Comparison of ENCODE assay signal across 15 cellular contexts in genomic region chr14:76829650-76830421, GRCh38. TPM values are rescaled to one million over a fixed set of nuclear protein-coding genes. Genes with fewer than 3 reads are reported as not detected.
DNase-seq lines count a peak whose midpoint lies in the region; ATAC-seq and TF ChIP-seq lines count a peak whose summit lies in the region.
"Had no signal": no experiment of that assay in that cellular context is flagged by ENCODE, and none has a peak within 500 bp of the region (broad histone marks: within the 10 kb centered on the region; RNA-seq: fewer than 3 reads in every experiment).

No MANE protein-coding gene starts in this region.

- peak overlapping the region; percentile 43 for H3K4me3 ChIP-seq in adipocyte (ENCODE audit: low read length)
- H3K4me3 ChIP-seq in right atrium auricular region: no peak overlapping the region
- H3K4me3 ChIP-seq in gastroesophageal sphincter: no peak overlapping the region
- H3K4me3 ChIP-seq: adrenal gland, tibial artery had no signal

- H3K4me1 ChIP-seq in adipocyte (ENCODE audit: control insufficient read depth, insufficient read depth, low read length) (peaks cover 41% of the 10 kb centered on the region), right atrium auricular region (peaks cover 0 to 15% of the 10 kb centered on the region in 2 donors), gastroesophageal sphincter (no peaks in the 10 kb centered on the region)
- H3K4me1 ChIP-seq: adrenal gland had no signal

- DNase-seq in HT1080 (ENCODE audit: low read depth) (peak; percentile 15), adipocyte (ENCODE audit: low read depth) (no peak), right atrium auricular region (ENCODE audit: low spot score) (peak; percentile 80), retina (peak; percentile 85), NCI-H146 treated with DMSO at 0.1 percent for 48 hours (lab: John Stamatoyannopoulos, UW; ENCODE audit: unreplicated experiment) (no peak), KBM-7 (no peak)
- DNase-seq: CD8-positive, alpha-beta T cell; MM.1S; tibial artery had no signal

- 81% methylated on average over 5 of the region's 7 CpGs; no CpG with 5 or more reads in 1 of the 2 donors for WGBS in gastroesophageal sphincter (ENCODE audit: low coverage in 1 of 2), 2 donors

- in situ Hi-C loops in KBM-7 (cut with MboI; ENCODE audit: low pct_unique_long_range_greater_than_20kb, low sequenced_read_pairs): no loop called here

- no peak for TF ChIP-seq POLR2A in gastroesophageal sphincter (IDR thresholded peaks at IDR 0.05)

- H3K9ac ChIP-seq in adipocyte (ENCODE audit: low read length): no peak overlapping the region

- H3K36me3 ChIP-seq in adipocyte (ENCODE audit: control insufficient read depth, insufficient read depth, low read length, severe bottlenecking) (no peaks in the 10 kb centered on the region), right atrium auricular region (no peaks in the 10 kb centered on the region), gastroesophageal sphincter (no peaks in the 10 kb centered on the region)
- H3K36me3 ChIP-seq: adrenal gland, tibial artery had no signal

- H3K27ac ChIP-seq in right atrium auricular region (peak overlapping the region; percentile 67 to 75), gastroesophageal sphincter (peak overlapping the region in 1 of 4 donors; percentile 48)
- H3K27ac ChIP-seq: adrenal gland, tibial artery had no signal

- H3K9me3 ChIP-seq in adipocyte (ENCODE audit: control insufficient read depth, low read length) (no peaks in the 10 kb centered on the region), right atrium auricular region (no peaks in the 10 kb centered on the region), gastroesophageal sphincter (no peaks in the 10 kb centered on the region)
- H3K9me3 ChIP-seq: adrenal gland, tibial artery had no signal

- ATAC-seq in HG03045 (IDR thresholded peaks at IDR 0.05; ENCODE audit: unreplicated experiment): no peak
- no peak for ATAC-seq in gastroesophageal sphincter
- ATAC-seq: CD8-positive, alpha-beta T cell had no signal

- H3K27me3 ChIP-seq in adipocyte (replicated peaks; ENCODE audit: control insufficient read depth, insufficient read depth, low read length) (peaks cover 6% of the 10 kb centered on the region), right atrium auricular region (no peaks in the 10 kb centered on the region), gastroesophageal sphincter (no peaks in the 10 kb centered on the region)
- H3K27me3 ChIP-seq: adrenal gland had no signal

- no peak for TF ChIP-seq EP300 in gastroesophageal sphincter (IDR thresholded peaks at IDR 0.05)

- no peak for TF ChIP-seq CTCF in right atrium auricular region (IDR thresholded peaks at IDR 0.05)
- TF ChIP-seq CTCF in gastroesophageal sphincter (IDR thresholded peaks at IDR 0.05): no peak

RNA-seq across cellular contexts. Expression of gene LRRC74A, which starts 3.6 kb away (rescaled TPM):
- not detected in 2 replicates for total RNA-seq in HT1080 (2014; rRNA removed; shearing (Covaris generic))
- not detected in 2 replicates for polyA plus RNA-seq in HT1080 (2015; cell fraction: cytosol; rRNA removed)
- not detected in 2 replicates for polyA plus RNA-seq in HT1080 (2015; cell fraction: nucleus; rRNA removed)
- total RNA-seq in right atrium auricular region: not detected
- total RNA-seq in gastroesophageal sphincter: not detected
- total RNA-seq: activated CD8-positive, alpha-beta memory T cell treated with anti-CD3 and anti-CD28 coated beads for 36 hours; adrenal gland; CD8-positive, alpha-beta T cell; omental fat pad; T-helper 2 cell treated with Interferon-gamma antibody and Interleukin-4, amounts not matched to agents 100 ng/mL and 5 ng/mL, for 36 hours had no signal
- polyA plus RNA-seq: adrenal gland had no signal

RNA-seq across cellular contexts. Expression of gene ANGEL1, which starts 17.2 kb away (rescaled TPM):
- 3.5 and 6.3 TPM in 2 replicates for total RNA-seq in HT1080 (2014; rRNA removed; shearing (Covaris generic))
- polyA plus RNA-seq in HT1080 (2015; cell fraction: cytosol; rRNA removed): 5.7 and 7.0 TPM in 2 replicates
- 30.8 and 34.3 TPM in 2 replicates for polyA plus RNA-seq in HT1080 (2015; cell fraction: nucleus; rRNA removed)
- 10 to 100 TPM; 19.6 to 23.6 TPM for total RNA-seq in right atrium auricular region
- 10 to 100 TPM in 2 of 4 donors, 1 to 10 TPM in 2; 9.0 to 27.5 (median 12.2) TPM for total RNA-seq in gastroesophageal sphincter

Comparison
In these comparisons a context has a peak if more than half of its experiments do, and no peak if none do; other contexts are left out.
1. DNase-seq: peak in HT1080 (single experiment), right atrium auricular region (single experiment) and retina (single experiment); none in adipocyte (single experiment), NCI-H146 treated with DMSO at 0.1 percent for 48 hours (single experiment) and KBM-7 (single experiment).